Comparison of ENCODE assay signal across 8 cellular contexts in genomic region chrX:2500681-2501151, GRCh38. TPM values are rescaled to one million over a fixed set of nuclear protein-coding genes. Genes with fewer than 3 reads are reported as not detected.
DNase-seq lines count a peak whose midpoint lies in the region; ATAC-seq lines count a peak whose summit lies in the region.

A gene with protein sequence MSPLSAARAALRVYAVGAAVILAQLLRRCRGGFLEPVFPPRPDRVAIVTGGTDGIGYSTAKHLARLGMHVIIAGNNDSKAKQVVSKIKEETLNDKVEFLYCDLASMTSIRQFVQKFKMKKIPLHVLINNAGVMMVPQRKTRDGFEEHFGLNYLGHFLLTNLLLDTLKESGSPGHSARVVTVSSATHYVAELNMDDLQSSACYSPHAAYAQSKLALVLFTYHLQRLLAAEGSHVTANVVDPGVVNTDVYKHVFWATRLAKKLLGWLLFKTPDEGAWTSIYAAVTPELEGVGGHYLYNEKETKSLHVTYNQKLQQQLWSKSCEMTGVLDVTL (minus strand): TSS chrX:2500976. CDS start chrX:2500925, 51 bp downstream.
Gene ZBED1, minus strand, starts transcription at chrX:2500976. Its CDS starts 10,257 bp downstream, at chrX:2490719.

- H3K36me3 Mint-ChIP-seq in effector memory CD8-positive, alpha-beta T cell (ENCODE audit: insufficient read depth) = peaks cover 13% of the 10 kb centered on the region

- H3K27ac ChIP-seq in stomach smooth muscle (ENCODE audit: low read length) = peak within 1 kb of the TSS; percentile 55

- ATAC-seq in GM19043 (IDR thresholded peaks at IDR 0.05; ENCODE audit: low read depth, unreplicated experiment) (peak; percentile 59), HG03196 (IDR thresholded peaks at IDR 0.05; ENCODE audit: unreplicated experiment) (peak; percentile 51)
- ATAC-seq in effector memory CD8-positive, alpha-beta T cell (replicated peaks) = peak; percentile 78

- no peaks in the 10 kb centered on the region for H3K9me3 ChIP-seq in stomach smooth muscle (ENCODE audit: control insufficient read depth in 2 of 2, low read length in 2 of 2)

- H3K27me3 ChIP-seq in stomach smooth muscle (ENCODE audit: control insufficient read depth in 1 of 2, insufficient read depth in 2 of 2, low read length in 2 of 2) = no peaks in the 10 kb centered on the region

- no peaks in the 10 kb centered on the region for H3K36me3 ChIP-seq in stomach smooth muscle (ENCODE audit: control insufficient read depth in 2 of 2, insufficient read depth in 2 of 2, low read length in 2 of 2)

- peak within 1 kb of the TSS; percentile 81 for H3K4me3 Mint-ChIP-seq in effector memory CD8-positive, alpha-beta T cell

- H3K27me3 Mint-ChIP-seq in effector memory CD8-positive, alpha-beta T cell = no peaks in the 10 kb centered on the region

- peaks cover 24% of the 10 kb centered on the region for H3K4me1 ChIP-seq in stomach smooth muscle (ENCODE audit: control insufficient read depth, insufficient read depth, low read length)

- H3K27ac Mint-ChIP-seq in effector memory CD8-positive, alpha-beta T cell = peak within 1 kb of the TSS; percentile 95 to 96

- peak within 1 kb of the TSS; percentile 80 to 89 for H3K9ac ChIP-seq in stomach smooth muscle (ENCODE audit: low read length in 2 of 2)

- DNase-seq in activated CD4-positive, alpha-beta T cell treated with anti-CD3 and anti-CD28 coated beads for 48 hours = peak; percentile 62
- DNase-seq in effector memory CD8-positive, alpha-beta T cell = peak; percentile 19 to 44 (median 41)
- no peak for DNase-seq in mucosa of gallbladder (ENCODE audit: low spot score)
- DNase-seq in dedifferentiated amniotic fluid mesenchymal stem cell (ENCODE audit: extremely low spot score) = no peak
- DNase-seq in amygdala (lab: John Stamatoyannopoulos, UW) = no peak

- peaks cover 15 to 40% of the 10 kb centered on the region in 2 donors for H3K4me1 Mint-ChIP-seq in effector memory CD8-positive, alpha-beta T cell (ENCODE audit: low read depth in 2 of 2)

- no peaks in the 10 kb centered on the region for H3K9me3 Mint-ChIP-seq in effector memory CD8-positive, alpha-beta T cell

- peak within 1 kb of the TSS; percentile 63 to 81 for H3K4me3 ChIP-seq in stomach smooth muscle (ENCODE audit: low read length in 2 of 2)

RNA-seq across cellular contexts. Expression of the first gene that starts in this region (rescaled TPM):
- 61.4 TPM for total RNA-seq in mucosa of gallbladder

RNA-seq across cellular contexts. Expression of gene ZBED1, which starts in this region (rescaled TPM):
- total RNA-seq in mucosa of gallbladder = 80.2 TPM

Comparison
In these comparisons a context has a peak if more than half of its experiments do, and no peak if none do; other contexts are left out.
1. DNase-seq: peak in activated CD4-positive, alpha-beta T cell treated with anti-CD3 and anti-CD28 coated beads for 48 hours (single experiment) and effector memory CD8-positive, alpha-beta T cell (3 of 3); none in mucosa of gallbladder (single experiment), dedifferentiated amniotic fluid mesenchymal stem cell (single experiment) and amygdala (0 of 56).
2. Peak in every context shown above with its lines, with median percentiles within 50 percentile points of each other: ATAC-seq.